Comparison of ENCODE assay signal across 19 cellular contexts in the genomic region with DNA sequence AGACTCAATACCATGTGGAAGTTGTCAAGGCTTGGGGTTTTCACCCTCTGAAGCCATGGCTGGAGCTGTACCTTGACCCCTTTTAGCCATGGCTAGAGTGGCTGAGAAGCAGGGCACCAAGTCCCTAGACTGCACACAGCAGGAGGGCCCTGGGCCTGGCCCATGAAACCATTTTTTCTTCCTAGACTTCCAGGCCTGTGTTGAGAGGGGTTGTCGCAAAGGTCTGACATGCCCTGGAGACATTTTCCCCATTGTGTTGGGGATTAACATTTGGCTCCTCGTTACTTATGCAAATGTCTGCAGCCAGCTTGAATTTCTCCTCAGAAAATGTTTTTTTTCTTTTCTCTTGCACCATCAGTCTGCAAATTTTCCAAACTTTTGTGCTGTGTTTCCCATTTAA.
DNase-seq lines count a peak whose midpoint lies in the region; ATAC-seq and TF ChIP-seq lines count a peak whose summit lies in the region.
"Had no signal": no experiment of that assay in that cellular context is flagged by ENCODE, and none has a peak within 500 bp of the region (broad histone marks: within the 10 kb centered on the region; RNA-seq: fewer than 3 reads in every experiment).

No MANE protein-coding gene starts in this region.

- POLR2A ChIA-PET in HEK293 (lab: Yijun Ruan, JAX) (interaction anchor here (1.1 kb wide), 1 partner anchor 24 kb away, joined by 3 read pairs; a partner anchor contains a TSS), activated B cell treated with CpG ODN at 0.5 μM for 24 hours (lab: Charles Lee) (no interaction called here)

- H3K27ac ChIP-seq in HEK293 (ENCODE audit: extremely low read depth, low read depth, low read length) (no peak overlapping the region), left lung (no peak overlapping the region)
- H3K27ac ChIP-seq: PC-9, RWPE1, SJCRH30 had no signal

- no peak for TF ChIP-seq CTCF in CD14-positive monocyte (IDR thresholded peaks at IDR 0.05)
- TF ChIP-seq CTCF in HEK293 (tag by site-specific recombination; IDR thresholded peaks at IDR 0.05), result no peak
- TF ChIP-seq CTCF in activated B cell treated with CpG ODN at 0.5 μM for 24 hours (IDR thresholded peaks at IDR 0.05), result no peak
- TF ChIP-seq CTCF in left lung (IDR thresholded peaks at IDR 0.05), result no peak

- H3K36me3 ChIP-seq in HEK293 (ENCODE audit: control insufficient read depth in 2 of 2, insufficient read depth in 1 of 2, low read length in 2 of 2) (peaks cover 6 to 38% of the 10 kb centered on the region in 2 experiments), left lung (peaks cover 0 to 24% of the 10 kb centered on the region in 2 donors)

- H3K4me3 Mint-ChIP-seq in CD14-positive monocyte (no peak overlapping the region), activated B cell treated with CpG ODN at 0.5 μM for 24 hours (no peak overlapping the region), naive B cell (peak overlapping the region in 3 of 8 donors; percentile 29 to 70 (median 32))
- H3K4me3 Mint-ChIP-seq: T-helper 1 cell treated with Interleukin-12 subunit alpha and Interleukin-12 subunit beta and Interleukin-4 antibody, amounts not matched to agents 30 μg/mL and 1 μg/mL, for 36 hours had no signal

- H3K27me3 ChIP-seq in left lung, result no peaks in the 10 kb centered on the region
- H3K27me3 ChIP-seq: SJCRH30 had no signal

- no peak overlapping the region for H3K4me3 ChIP-seq in HEK293 (ENCODE audit: low read depth, low read length)
- H3K4me3 ChIP-seq in left lung, result no peak overlapping the region
- H3K4me3 ChIP-seq: PC-9, SJCRH30 had no signal

- H3K27ac Mint-ChIP-seq in CD14-positive monocyte (peak overlapping the region in 5 of 7 donors; percentile 58 to 77 (median 73)), activated B cell treated with CpG ODN at 0.5 μM for 24 hours (peak overlapping the region; percentile 71), naive B cell (peak overlapping the region; percentile 71 to 96 (median 92))
- H3K27ac Mint-ChIP-seq: T-helper 1 cell treated with Interleukin-12 subunit alpha and Interleukin-12 subunit beta and Interleukin-4 antibody, amounts not matched to agents 30 μg/mL and 1 μg/mL, for 36 hours had no signal

- H3K4me1 ChIP-seq in HEK293 (ENCODE audit: control insufficient read depth, insufficient read depth, low read length) (no peaks in the 10 kb centered on the region), left lung (no peaks in the 10 kb centered on the region)
- H3K4me1 ChIP-seq: SJCRH30 had no signal

- peaks cover 0 to 2% (median 0%) of the 10 kb centered on the region in 7 donors for H3K9me3 Mint-ChIP-seq in CD14-positive monocyte
- H3K9me3 Mint-ChIP-seq in activated B cell treated with CpG ODN at 0.5 μM for 24 hours, result no peaks in the 10 kb centered on the region
- no peaks in the 10 kb centered on the region for H3K9me3 Mint-ChIP-seq in naive B cell
- H3K9me3 Mint-ChIP-seq: T-helper 1 cell treated with Interleukin-12 subunit alpha and Interleukin-12 subunit beta and Interleukin-4 antibody, amounts not matched to agents 30 μg/mL and 1 μg/mL, for 36 hours had no signal

- H3K36me3 Mint-ChIP-seq in CD14-positive monocyte (peaks cover 50 to 69% of the 10 kb centered on the region in 2 donors), activated B cell treated with CpG ODN at 0.5 μM for 24 hours (ENCODE audit: low read depth) (peaks cover 52% of the 10 kb centered on the region), naive B cell (peaks cover 13 to 28% of the 10 kb centered on the region in 2 donors)

- ATAC-seq in activated B cell treated with CpG ODN at 0.5 μM for 24 hours (ENCODE audit: low read depth) (no peak), naive B cell (ENCODE audit: low read depth in 2 of 2) (no peak), GM21576 (IDR thresholded peaks at IDR 0.05; ENCODE audit: unreplicated experiment) (no peak), left lung (no peak)

- H3K4me1 Mint-ChIP-seq in CD14-positive monocyte, result peaks cover 15% of the 10 kb centered on the region
- peaks cover 19% of the 10 kb centered on the region for H3K4me1 Mint-ChIP-seq in activated B cell treated with CpG ODN at 0.5 μM for 24 hours
- H3K4me1 Mint-ChIP-seq in naive B cell, result peaks cover 10 to 28% (median 13%) of the 10 kb centered on the region in 3 donors

- H3K9me3 ChIP-seq in HEK293 (ENCODE audit: control insufficient read depth, insufficient read depth, low read depth, low read length) (no peaks in the 10 kb centered on the region), left lung (no peaks in the 10 kb centered on the region)
- H3K9me3 ChIP-seq: SJCRH30 had no signal

- DNase-seq in CD14-positive monocyte (ENCODE audit: low spot score), result no peak
- DNase-seq in activated B cell treated with CpG ODN at 0.5 μM for 24 hours, result no peak
- DNase-seq in naive B cell, result no peak
- no peak for DNase-seq in left lung
- DNase-seq in SW480 (ENCODE audit: low spot score), result no peak
- no peak for DNase-seq in NCI-H146 (lab: John Stamatoyannopoulos, UW)
- DNase-seq: C1 segment of cervical spinal cord, DMS79 treated with DMSO at 0.1 percent for 48 hours, GOT3, NCI-H2081, NCI-H2171 treated with DMSO at 0.1 percent for 48 hours, NCI-H446, NCI-H748 treated with DMSO at 0.1 percent for 48 hours, PC-9, SJCRH30 had no signal

- intact Hi-C loops in CD14-positive monocyte (cut with micrococcal nuclease) (no loop called here), activated B cell treated with CpG ODN at 0.5 μM for 24 hours (cut with micrococcal nuclease) (no loop called here), left lung (cut with DNase I) (no loop called here)

- CTCF ChIA-PET in HEK293 (lab: Yijun Ruan, JAX) (interaction anchor here (0.9 kb wide), 1 partner anchor 25 kb away, joined by 3 read pairs; a partner anchor contains a TSS), activated B cell treated with CpG ODN at 0.5 μM for 24 hours (lab: Charles Lee) (no interaction called here)

- H3K27me3 Mint-ChIP-seq in CD14-positive monocyte (ENCODE audit: low read depth in 3 of 3) (no peaks in the 10 kb centered on the region), activated B cell treated with CpG ODN at 0.5 μM for 24 hours (no peaks in the 10 kb centered on the region), naive B cell (no peaks in the 10 kb centered on the region)

TF ChIP-seq in HEK293, 187 proteins besides CTCF, POLR2A, EP300 and RAD21:
- TF ChIP-seq ZNF350 (tag by site-specific recombination; IDR thresholded peaks at IDR 0.05) (no peak), ZNF585B (tag by site-specific recombination; IDR thresholded peaks at IDR 0.05) (peak; percentile 68), ZNF114 (tag by site-specific recombination; IDR thresholded peaks at IDR 0.05) (no peak), GLIS1 (tag by site-specific recombination; IDR thresholded peaks at IDR 0.05) (no peak)
- TF ChIP-seq, protein P1, sequence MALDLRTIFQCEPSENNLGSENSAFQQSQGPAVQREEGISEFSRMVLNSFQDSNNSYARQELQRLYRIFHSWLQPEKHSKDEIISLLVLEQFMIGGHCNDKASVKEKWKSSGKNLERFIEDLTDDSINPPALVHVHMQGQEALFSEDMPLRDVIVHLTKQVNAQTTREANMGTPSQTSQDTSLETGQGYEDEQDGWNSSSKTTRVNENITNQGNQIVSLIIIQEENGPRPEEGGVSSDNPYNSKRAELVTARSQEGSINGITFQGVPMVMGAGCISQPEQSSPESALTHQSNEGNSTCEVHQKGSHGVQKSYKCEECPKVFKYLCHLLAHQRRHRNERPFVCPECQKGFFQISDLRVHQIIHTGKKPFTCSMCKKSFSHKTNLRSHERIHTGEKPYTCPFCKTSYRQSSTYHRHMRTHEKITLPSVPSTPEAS (tag by site-specific recombination; IDR thresholded peaks at IDR 0.05), result no peak
TF ChIP-seq in HEK293: peak in this region for 1.
